Comparison of ENCODE assay signal across 1 cellular context in the genomic region with DNA sequence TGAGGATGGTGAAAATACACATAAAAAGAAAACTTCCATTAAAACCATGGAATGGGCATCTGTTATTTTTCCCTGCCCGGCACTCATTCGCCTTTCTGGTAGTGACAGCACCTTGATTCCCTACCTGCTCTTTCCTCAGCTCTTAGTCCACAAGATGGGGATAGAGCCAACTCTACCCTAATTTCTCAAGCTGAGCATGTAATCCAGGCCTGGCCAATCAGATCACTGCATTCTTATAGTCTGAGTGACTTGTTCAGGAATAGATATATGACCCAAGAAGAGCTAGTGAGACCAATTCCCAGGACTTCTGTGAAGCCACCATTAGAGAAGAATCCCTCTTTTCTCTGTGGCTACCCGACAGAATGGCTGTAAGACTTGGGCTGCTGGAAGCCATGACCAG.
TF ChIP-seq lines count a peak whose summit lies in the region.

No MANE protein-coding gene starts in this region.

TF ChIP-seq in GM12878, 131 proteins besides CTCF, POLR2A, EP300 and RAD21 (continued from another document):
- TF ChIP-seq CBX5 (IDR thresholded peaks at IDR 0.05; ENCODE audit: low read depth) (no peak), IKZF2 (IDR thresholded peaks at IDR 0.05) (no peak), JUNB (IDR thresholded peaks at IDR 0.05) (no peak), GABPA (IDR thresholded peaks at IDR 0.05; ENCODE audit: low read depth) (no peak), BCL11A (IDR thresholded peaks at IDR 0.05; ENCODE audit: low read depth, low read length) (no peak)
